ENCODE assay signal across 28 cellular contexts in genomic region chr17:12996357-12996756, GRCh38.
"Had no signal": no experiment of that assay in that cellular context is flagged by ENCODE, and none has a peak within 500 bp of the region (broad histone marks: within the 10 kb centered on the region; RNA-seq: fewer than 3 reads in every experiment).

No MANE protein-coding gene starts in this region.

- H3K4me1 Mint-ChIP-seq: activated CD4-positive, alpha-beta T cell treated with anti-CD3 and anti-CD28 coated beads for 36 hours; activated CD4-positive, alpha-beta T cell treated with anti-CD3 and anti-CD28 coated beads, Interleukin-2, amount 10 ng/mL, durations not matched to agents 24 days and 14 days; activated CD8-positive, alpha-beta memory T cell treated with anti-CD3 and anti-CD28 coated beads, Interleukin-2, amount 10 ng/mL, durations not matched to agents 7 days and 5 days had no signal

- H3K9me3 ChIP-seq: colonic mucosa, esophagus squamous epithelium, gastroesophageal sphincter had no signal

- H3K27me3 ChIP-seq: brain microvascular endothelial cell, colonic mucosa, esophagus squamous epithelium, gastroesophageal sphincter had no signal

- H3K9me3 Mint-ChIP-seq: activated CD4-positive, alpha-beta memory T cell treated with anti-CD3 and anti-CD28 coated beads for 36 hours; activated CD4-positive, alpha-beta T cell treated with anti-CD3 and anti-CD28 coated beads, Interleukin-2, amount 10 ng/mL, durations not matched to agents 24 days and 14 days; activated T-helper 1 cell treated with anti-CD3 and anti-CD28 coated beads, Interleukin-12 subunit alpha, Interleukin-12 subunit beta, Interleukin-2, Interleukin-4 antibody, amounts not matched to agents 30 ng/mL and 10 ng/mL and 1 ng/mL, durations not matched to agents 14 hours and 24 hours and 36 hours; activated T-helper 2 cell treated with anti-CD3 and anti-CD28 coated beads, Interferon-gamma antibody, Interleukin-2, Interleukin-4, amounts not matched to agents 10 μg/mL and 5 μg/mL and 100 μg/mL, durations not matched to agents 14 hours and 24 hours and 36 hours had no signal

- DNase-seq: activated CD4-positive, alpha-beta memory T cell treated with anti-CD3 and anti-CD28 coated beads for 36 hours; activated CD4-positive, alpha-beta T cell treated with anti-CD3 and anti-CD28 coated beads for 36 hours; activated CD4-positive, alpha-beta T cell treated with anti-CD3 and anti-CD28 coated beads, Interleukin-2, amount 10 ng/mL, durations not matched to agents 24 days and 14 days; activated CD4-positive, CD25-positive, alpha-beta regulatory T cell; activated CD4-positive, CD25-positive, alpha-beta regulatory T cell treated with anti-CD3 and anti-CD28 coated beads, Interleukin-2, amount 50 U/mL, for 72 hours; activated CD8-positive, alpha-beta memory T cell treated with anti-CD3 and anti-CD28 coated beads, Interleukin-2, amount 10 ng/mL, durations not matched to agents 7 days and 5 days; activated CD8-positive, alpha-beta memory T cell treated with anti-CD3 and anti-CD28 coated beads, Interleukin-2, amount 50 U/mL, for 4 hours; activated CD8-positive, alpha-beta T cell treated with anti-CD3 and anti-CD28 coated beads, Interleukin-2, amount 10 ng/mL, durations not matched to agents 7 days and 5 days; activated gamma-delta T cell treated with Interleukin-2 at 50 U/mL for 16 hours; activated naive CD4-positive, alpha-beta T cell treated with anti-CD3 and anti-CD28 coated beads, Interleukin-2, amount 50 U/mL, for 16 hours; activated naive CD4-positive, alpha-beta T cell treated with Interleukin-2 at 50 U/mL for 16 hours; activated T-cell treated with anti-CD3 and anti-CD28 coated beads, Interleukin-2, amount 50 U/mL, for 1 hour; activated T-cell treated with anti-CD3 and anti-CD28 coated beads, Interleukin-2, amount 50 U/mL, for 48 hours; amniotic stem cell; anterior cingulate cortex; brain microvascular endothelial cell; central memory CD4-positive, alpha-beta T cell; cerebellar nuclear complex; colonic mucosa; effector CD8-positive, alpha-beta T cell; esophagus squamous epithelium; foreskin melanocyte; T-helper 2 cell had no signal

- H3K4me3 ChIP-seq: colonic mucosa, esophagus squamous epithelium, gastroesophageal sphincter had no signal

- H3K27ac Mint-ChIP-seq: activated CD4-positive, alpha-beta memory T cell treated with anti-CD3 and anti-CD28 coated beads for 36 hours; activated CD4-positive, alpha-beta T cell treated with anti-CD3 and anti-CD28 coated beads for 36 hours; activated CD4-positive, alpha-beta T cell treated with anti-CD3 and anti-CD28 coated beads, Interleukin-2, amount 10 ng/mL, durations not matched to agents 24 days and 14 days; activated CD8-positive, alpha-beta memory T cell treated with anti-CD3 and anti-CD28 coated beads, Interleukin-2, amount 10 ng/mL, durations not matched to agents 7 days and 5 days; activated CD8-positive, alpha-beta T cell treated with anti-CD3 and anti-CD28 coated beads, Interleukin-2, amount 10 ng/mL, durations not matched to agents 7 days and 5 days; activated naive CD8-positive, alpha-beta T cell; activated T-helper 1 cell treated with anti-CD3 and anti-CD28 coated beads, Interleukin-12 subunit alpha, Interleukin-12 subunit beta, Interleukin-2, Interleukin-4 antibody, amounts not matched to agents 30 ng/mL and 10 ng/mL and 1 ng/mL, durations not matched to agents 14 hours and 24 hours and 36 hours; activated T-helper 2 cell treated with anti-CD3 and anti-CD28 coated beads, Interferon-gamma antibody, Interleukin-2, Interleukin-4, amounts not matched to agents 10 μg/mL and 5 μg/mL and 100 μg/mL, durations not matched to agents 14 hours and 24 hours and 36 hours had no signal

- H3K4me1 ChIP-seq: colonic mucosa, esophagus squamous epithelium, gastroesophageal sphincter had no signal

- H3K27me3 Mint-ChIP-seq: activated CD4-positive, alpha-beta memory T cell treated with anti-CD3 and anti-CD28 coated beads for 36 hours; activated CD4-positive, alpha-beta T cell treated with anti-CD3 and anti-CD28 coated beads for 36 hours; activated CD4-positive, alpha-beta T cell treated with anti-CD3 and anti-CD28 coated beads, Interleukin-2, amount 10 ng/mL, durations not matched to agents 24 days and 14 days; activated CD8-positive, alpha-beta memory T cell treated with anti-CD3 and anti-CD28 coated beads, Interleukin-2, amount 10 ng/mL, durations not matched to agents 7 days and 5 days; activated naive CD8-positive, alpha-beta T cell had no signal

- H3K27ac ChIP-seq: brain microvascular endothelial cell, colonic mucosa, epithelial cell of prostate, esophagus squamous epithelium, gastroesophageal sphincter had no signal

- ATAC-seq: activated CD4-positive, alpha-beta T cell treated with anti-CD3 and anti-CD28 coated beads for 36 hours; activated CD8-positive, alpha-beta memory T cell treated with anti-CD3 and anti-CD28 coated beads, Interleukin-2, amount 10 ng/mL, durations not matched to agents 7 days and 5 days; activated CD8-positive, alpha-beta T cell treated with anti-CD3 and anti-CD28 coated beads, Interleukin-2, amount 10 ng/mL, durations not matched to agents 7 days and 5 days; gastroesophageal sphincter had no signal

- H3K4me3 Mint-ChIP-seq: activated CD4-positive, alpha-beta memory T cell treated with anti-CD3 and anti-CD28 coated beads for 36 hours; activated CD4-positive, alpha-beta T cell treated with anti-CD3 and anti-CD28 coated beads for 36 hours; activated CD4-positive, alpha-beta T cell treated with anti-CD3 and anti-CD28 coated beads, Interleukin-2, amount 10 ng/mL, durations not matched to agents 24 days and 14 days; activated CD8-positive, alpha-beta memory T cell treated with anti-CD3 and anti-CD28 coated beads, Interleukin-2, amount 10 ng/mL, durations not matched to agents 7 days and 5 days; activated CD8-positive, alpha-beta T cell treated with anti-CD3 and anti-CD28 coated beads, Interleukin-2, amount 10 ng/mL, durations not matched to agents 7 days and 5 days; activated naive CD8-positive, alpha-beta T cell; activated T-helper 1 cell treated with anti-CD3 and anti-CD28 coated beads, Interleukin-12 subunit alpha, Interleukin-12 subunit beta, Interleukin-2, Interleukin-4 antibody, amounts not matched to agents 30 ng/mL and 10 ng/mL and 1 ng/mL, durations not matched to agents 14 hours and 24 hours and 36 hours had no signal
